In the genomic region with DNA sequence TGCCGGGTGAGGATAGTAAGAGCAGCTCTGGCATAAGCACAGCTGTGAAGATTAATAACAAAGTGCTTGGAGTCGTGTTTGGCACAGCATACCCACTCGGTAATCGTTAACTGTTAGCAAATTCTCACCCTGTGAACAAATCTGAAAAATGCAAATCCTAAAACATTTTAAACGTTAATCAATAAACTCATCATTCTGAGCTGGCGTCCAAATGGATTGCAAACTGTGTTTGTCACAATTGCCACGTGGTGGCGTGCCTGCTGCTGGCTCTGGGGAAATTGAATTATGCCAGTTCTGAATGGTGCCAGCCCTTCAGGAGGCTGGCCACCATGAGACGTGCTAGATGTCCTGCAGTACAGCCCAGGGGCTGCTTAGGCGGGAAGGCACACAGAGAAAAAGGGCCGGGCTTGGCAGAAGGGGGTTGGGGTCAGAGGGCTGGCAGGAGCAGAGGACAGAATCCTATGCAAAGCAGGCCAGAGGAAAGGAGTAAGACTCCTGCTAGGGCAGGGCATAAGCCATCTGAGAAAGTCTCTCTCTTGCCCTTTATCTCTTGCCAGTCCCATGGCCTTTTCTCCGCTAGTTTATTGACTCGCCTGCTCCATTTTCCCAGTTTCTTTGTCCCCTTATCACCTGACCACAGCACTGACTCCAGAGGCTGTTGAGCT, we compare ENCODE assay signal across 1 cellular context.
TF ChIP-seq lines count a peak whose summit lies in the region.

No MANE protein-coding gene starts in this region.

TF ChIP-seq in WTC11, 78 proteins besides CTCF, POLR2A, EP300 and RAD21 (continued from another document):
- TF ChIP-seq, protein P1, sequence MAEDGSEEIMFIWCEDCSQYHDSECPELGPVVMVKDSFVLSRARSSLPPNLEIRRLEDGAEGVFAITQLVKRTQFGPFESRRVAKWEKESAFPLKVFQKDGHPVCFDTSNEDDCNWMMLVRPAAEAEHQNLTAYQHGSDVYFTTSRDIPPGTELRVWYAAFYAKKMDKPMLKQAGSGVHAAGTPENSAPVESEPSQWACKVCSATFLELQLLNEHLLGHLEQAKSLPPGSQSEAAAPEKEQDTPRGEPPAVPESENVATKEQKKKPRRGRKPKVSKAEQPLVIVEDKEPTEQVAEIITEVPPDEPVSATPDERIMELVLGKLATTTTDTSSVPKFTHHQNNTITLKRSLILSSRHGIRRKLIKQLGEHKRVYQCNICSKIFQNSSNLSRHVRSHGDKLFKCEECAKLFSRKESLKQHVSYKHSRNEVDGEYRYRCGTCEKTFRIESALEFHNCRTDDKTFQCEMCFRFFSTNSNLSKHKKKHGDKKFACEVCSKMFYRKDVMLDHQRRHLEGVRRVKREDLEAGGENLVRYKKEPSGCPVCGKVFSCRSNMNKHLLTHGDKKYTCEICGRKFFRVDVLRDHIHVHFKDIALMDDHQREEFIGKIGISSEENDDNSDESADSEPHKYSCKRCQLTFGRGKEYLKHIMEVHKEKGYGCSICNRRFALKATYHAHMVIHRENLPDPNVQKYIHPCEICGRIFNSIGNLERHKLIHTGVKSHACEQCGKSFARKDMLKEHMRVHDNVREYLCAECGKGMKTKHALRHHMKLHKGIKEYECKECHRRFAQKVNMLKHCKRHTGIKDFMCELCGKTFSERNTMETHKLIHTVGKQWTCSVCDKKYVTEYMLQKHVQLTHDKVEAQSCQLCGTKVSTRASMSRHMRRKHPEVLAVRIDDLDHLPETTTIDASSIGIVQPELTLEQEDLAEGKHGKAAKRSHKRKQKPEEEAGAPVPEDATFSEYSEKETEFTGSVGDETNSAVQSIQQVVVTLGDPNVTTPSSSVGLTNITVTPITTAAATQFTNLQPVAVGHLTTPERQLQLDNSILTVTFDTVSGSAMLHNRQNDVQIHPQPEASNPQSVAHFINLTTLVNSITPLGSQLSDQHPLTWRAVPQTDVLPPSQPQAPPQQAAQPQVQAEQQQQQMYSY (CRISPR knock-in tag; IDR thresholded peaks at IDR 0.05), result no peak
